Comparison of ENCODE assay signal across 23 cellular contexts in the genomic region with DNA sequence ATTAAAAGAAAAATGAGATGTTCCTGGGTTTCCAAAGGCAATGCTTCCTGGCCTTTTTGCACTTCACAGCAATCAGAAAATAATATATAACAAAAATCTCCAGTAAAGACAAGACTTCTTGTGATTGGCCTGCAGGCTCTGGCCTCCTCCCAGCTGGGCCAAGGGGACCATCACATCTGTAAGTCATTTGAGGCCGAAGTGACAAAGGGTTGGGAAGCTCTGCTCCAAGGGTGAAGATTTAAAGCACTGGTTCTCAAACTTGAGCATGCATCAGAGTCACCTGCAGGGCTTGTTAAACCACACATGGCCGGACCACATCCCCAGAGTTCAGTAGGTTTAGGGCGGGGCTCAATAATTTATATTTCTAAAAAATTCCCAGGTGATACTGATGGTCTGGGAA. TPM values are rescaled to one million over a fixed set of nuclear protein-coding genes. Genes with fewer than 3 reads are reported as not detected.
DNase-seq lines count a peak whose midpoint lies in the region; ATAC-seq and TF ChIP-seq lines count a peak whose summit lies in the region.
"Had no signal": no experiment of that assay in that cellular context is flagged by ENCODE, and none has a peak within 500 bp of the region (broad histone marks: within the 10 kb centered on the region; RNA-seq: fewer than 3 reads in every experiment).

No MANE protein-coding gene starts in this region.

- peaks cover 4% of the 10 kb centered on the region for H3K79me1 ChIP-seq in trophoblast cell (ENCODE audit: low read length)

- H3K4me1 ChIP-seq in trophoblast cell (ENCODE audit: control insufficient read depth in 1 of 2, insufficient read depth in 2 of 2, low read length in 2 of 2) (peaks cover 21 to 27% of the 10 kb centered on the region in 2 experiments), SJCRH30 (peaks cover 13% of the 10 kb centered on the region)
- H3K4me1 ChIP-seq: A549, BE2C, HAP-1 had no signal

- no peak overlapping the region for H3K23ac ChIP-seq in trophoblast cell (ENCODE audit: low read length)

- H3K36me3 ChIP-seq in trophoblast cell (ENCODE audit: control insufficient read depth in 1 of 2, insufficient read depth in 2 of 2, low read length in 2 of 2): no peaks in the 10 kb centered on the region
- H3K36me3 ChIP-seq in SJCRH30: no peaks in the 10 kb centered on the region
- H3K36me3 ChIP-seq: BE2C, HAP-1 had no signal

- no peak overlapping the region for H3K4me2 ChIP-seq in trophoblast cell (ENCODE audit: low read length)
- H3K4me2 ChIP-seq: A549; BLaER1 treated with 17β-estradiol and CSF1 and Interleukin-3, amounts not matched to agents 10 nM and 100 nM had no signal

- H2AFZ ChIP-seq in trophoblast cell (ENCODE audit: insufficient read depth, low read length, poor library complexity): no peak overlapping the region

- peak overlapping the region; percentile 72 for H2AK5ac ChIP-seq in trophoblast cell (ENCODE audit: low read length)

- H3K18ac ChIP-seq in trophoblast cell (ENCODE audit: low read length): no peak overlapping the region

- no peak overlapping the region for H3K9ac ChIP-seq in trophoblast cell (ENCODE audit: low read length)
- H3K9ac ChIP-seq: BLaER1 treated with 17β-estradiol and CSF1 and Interleukin-3, amounts not matched to agents 10 nM and 100 nM had no signal

- WGBS in trophoblast cell (ENCODE audit: extremely low coverage, insufficient coverage, insufficient read length): no CpG with 5 or more reads among the region's 3 CpGs

- no peaks in the 10 kb centered on the region for H3K9me3 ChIP-seq in trophoblast cell (ENCODE audit: insufficient read depth, low read depth, low read length)
- no peaks in the 10 kb centered on the region for H3K9me3 ChIP-seq in SJCRH30 (replicated peaks)
- H3K9me3 ChIP-seq: A549; BE2C; BLaER1 treated with 17β-estradiol and CSF1 and Interleukin-3, amounts not matched to agents 10 nM and 100 nM; HAP-1 had no signal

- no peaks in the 10 kb centered on the region for H3K79me2 ChIP-seq in trophoblast cell (ENCODE audit: control insufficient read depth, insufficient read depth, low read length, poor library complexity)

- H4K12ac ChIP-seq in trophoblast cell (ENCODE audit: low read depth, low read length): no peak overlapping the region

- ATAC-seq in HG03342 (IDR thresholded peaks at IDR 0.05; ENCODE audit: unreplicated experiment) (no peak), GM21360 (IDR thresholded peaks at IDR 0.05; ENCODE audit: unreplicated experiment) (no peak)
- ATAC-seq: A549 had no signal

- no peak overlapping the region for H4K91ac ChIP-seq in trophoblast cell (ENCODE audit: low read depth, low read length)

- DNase-seq in GM04504 (ENCODE audit: low read depth): peak; percentile 17
- DNase-seq in HFF-Myc (ENCODE audit: extremely low read depth, low read depth): peak; percentile 62
- no peak for DNase-seq in trophoblast cell
- DNase-seq in SJCRH30: no peak
- DNase-seq in activated CD4-positive, alpha-beta T cell treated with anti-CD3 and anti-CD28 coated beads, Interleukin-2, amount 50 U/mL, for 4 hours: no peak
- DNase-seq: 8988T; ACHN; AML-193; BE2C; CD4-positive, alpha-beta T cell; CD8-positive, alpha-beta memory T cell; DMS 273 treated with DMSO at 0.1 percent for 48 hours; DMS79; EL; GDM1; GOT3 had no signal

- no peak overlapping the region for H3K4me3 ChIP-seq in HFF-Myc (replicated peaks; ENCODE audit: low read depth, low read length)
- H3K4me3 ChIP-seq in trophoblast cell (ENCODE audit: low read depth, low read length): no peak overlapping the region
- no peak overlapping the region for H3K4me3 ChIP-seq in SJCRH30
- H3K4me3 ChIP-seq: A549; BLaER1 treated with 17β-estradiol and CSF1 and Interleukin-3, amounts not matched to agents 10 nM and 100 nM; HAP-1 had no signal

- H2BK5ac ChIP-seq in trophoblast cell (ENCODE audit: low read depth, low read length, poor library complexity): no peak overlapping the region

- no peak overlapping the region for H4K8ac ChIP-seq in trophoblast cell (ENCODE audit: low read depth, low read length)

- H3K27ac ChIP-seq in VCaP: 0 out of 2 replicates have a peak overlapping the region, but pooled peaks have one; percentile 67
- H3K27ac ChIP-seq in trophoblast cell (ENCODE audit: low read depth, low read length): no peak overlapping the region
- H3K27ac ChIP-seq in SJCRH30: no peak overlapping the region
- H3K27ac ChIP-seq: A549; BLaER1 treated with 17β-estradiol and CSF1 and Interleukin-3, amounts not matched to agents 10 nM and 100 nM had no signal

- H2BK12ac ChIP-seq in trophoblast cell (ENCODE audit: low read length): peak overlapping the region; percentile 65

- no peak overlapping the region for H3K4ac ChIP-seq in trophoblast cell (ENCODE audit: low read depth, low read length)

- H3K27me3 ChIP-seq in trophoblast cell (ENCODE audit: insufficient read depth, low read length): no peaks in the 10 kb centered on the region
- no peaks in the 10 kb centered on the region for H3K27me3 ChIP-seq in SJCRH30
- H3K27me3 ChIP-seq: BE2C; BLaER1 treated with 17β-estradiol and CSF1 and Interleukin-3, amounts not matched to agents 10 nM and 100 nM had no signal

- no peak overlapping the region for H3K14ac ChIP-seq in trophoblast cell (ENCODE audit: low read length)

- no peak for TF ChIP-seq CTCF in HFF-Myc (IDR thresholded peaks at IDR 0.05; ENCODE audit: low read depth, low read length, missing control alignments)
- TF ChIP-seq CTCF in VCaP (conservative IDR thresholded peaks at IDR 0.05): no peak

- H2BK120ac ChIP-seq in trophoblast cell (ENCODE audit: insufficient read depth, low read length, poor library complexity): no peak overlapping the region

RNA-seq across cellular contexts. Expression of gene ARFGAP2, which starts 32.1 kb away (rescaled TPM):
- polyA plus RNA-seq in trophoblast cell (2013): 43.4 and 47.3 TPM in 2 replicates
- total RNA-seq in SJCRH30 (2014; rRNA removed; shearing (Covaris generic)): 51.1 and 51.5 TPM in 2 replicates

RNA-seq across cellular contexts. Expression of gene PACSIN3, which starts 41.7 kb away (rescaled TPM):
- 22.2 and 23.3 TPM in 2 replicates for polyA plus RNA-seq in trophoblast cell (2013)
- total RNA-seq in SJCRH30 (2014; rRNA removed; shearing (Covaris generic)): 26.7 and 29.0 TPM in 2 replicates
- polyA plus RNA-seq: CD14-positive monocyte; CD8-positive, alpha-beta memory T cell had no signal

Comparison
In these comparisons a context has a peak if more than half of its experiments do, and no peak if none do; other contexts are left out.
1. DNase-seq: peak in GM04504 (single experiment) and HFF-Myc (single experiment); none in trophoblast cell (0 of 2), SJCRH30 (0 of 2) and activated CD4-positive, alpha-beta T cell treated with anti-CD3 and anti-CD28 coated beads, Interleukin-2, amount 50 U/mL, for 4 hours (0 of 2).